ENCODE assay signal across 9 cellular contexts in genomic region chr17:17179371-17179827, GRCh38. TPM values are rescaled to one million over a fixed set of nuclear protein-coding genes. Genes with fewer than 3 reads are reported as not detected.
A peak's percentile ranks its signal among the peaks of the same experiment; 100 is the strongest.
DNase-seq lines count a peak whose midpoint lies in the region; ATAC-seq and TF ChIP-seq lines count a peak whose summit lies in the region.
"Had no signal": no experiment of that assay in that cellular context is flagged by ENCODE, and none has a peak within 500 bp of the region (broad histone marks: within the 10 kb centered on the region; RNA-seq: fewer than 3 reads in every experiment).

No MANE protein-coding gene starts in this region.

- H3K4me1 ChIP-seq in gastrocnemius medialis (peaks cover 0 to 2% of the 10 kb centered on the region in 2 donors), BE2C (no peaks in the 10 kb centered on the region)

- H3K9me3 ChIP-seq in gastrocnemius medialis (no peaks in the 10 kb centered on the region), BE2C (no peaks in the 10 kb centered on the region)

- no peak overlapping the region for H3K4me3 ChIP-seq in gastrocnemius medialis
- H3K4me3 ChIP-seq in BE2C (ENCODE audit: low read depth, low read length), result no peak overlapping the region

- H3K9me3 Mint-ChIP-seq in activated T-helper 1 cell treated with anti-CD3 and anti-CD28 coated beads, Interleukin-12 subunit alpha, Interleukin-12 subunit beta, Interleukin-2, Interleukin-4 antibody, amounts not matched to agents 30 ng/mL and 10 ng/mL and 1 ng/mL, durations not matched to agents 14 hours and 24 hours and 36 hours, result no peaks in the 10 kb centered on the region
- no peaks in the 10 kb centered on the region for H3K9me3 Mint-ChIP-seq in nephron progenitor cell

- H3K27me3 Mint-ChIP-seq in activated T-helper 1 cell treated with anti-CD3 and anti-CD28 coated beads, Interleukin-12 subunit alpha, Interleukin-12 subunit beta, Interleukin-2, Interleukin-4 antibody, amounts not matched to agents 30 ng/mL and 10 ng/mL and 1 ng/mL, durations not matched to agents 14 hours and 24 hours and 36 hours (ENCODE audit: insufficient read depth), result no peaks in the 10 kb centered on the region
- peaks cover 6% of the 10 kb centered on the region for H3K27me3 Mint-ChIP-seq in nephron progenitor cell (ENCODE audit: low read depth, poor library complexity)

- H3K27ac ChIP-seq in gastrocnemius medialis, result peak overlapping the region; percentile 62 to 76 (median 71)

- intact Hi-C loops in activated T-helper 1 cell treated with anti-CD3 and anti-CD28 coated beads, Interleukin-12 subunit alpha, Interleukin-12 subunit beta, Interleukin-2, Interleukin-4 antibody, amounts not matched to agents 30 ng/mL and 10 ng/mL and 1 ng/mL, durations not matched to agents 14 hours and 24 hours and 36 hours (cut with micrococcal nuclease), result loop anchor here (1.0 kb wide), 4 partner anchors 26 to 125 kb away; no protein-coding TSS in a partner anchor
- intact Hi-C loops in gastrocnemius medialis (cut with DNase I; ENCODE audit: low total_unique reads), result no loop called here

- H3K36me3 Mint-ChIP-seq in activated T-helper 1 cell treated with anti-CD3 and anti-CD28 coated beads, Interleukin-12 subunit alpha, Interleukin-12 subunit beta, Interleukin-2, Interleukin-4 antibody, amounts not matched to agents 30 ng/mL and 10 ng/mL and 1 ng/mL, durations not matched to agents 14 hours and 24 hours and 36 hours (ENCODE audit: low read depth), result peaks cover 55% of the 10 kb centered on the region
- H3K36me3 Mint-ChIP-seq in nephron progenitor cell (ENCODE audit: low read depth), result peaks cover 52% of the 10 kb centered on the region

- no peak for TF ChIP-seq CTCF in gastrocnemius medialis (IDR thresholded peaks at IDR 0.05 in 4 of 5, conservative IDR thresholded peaks at IDR 0.05 in 1 of 5)
- no peak for TF ChIP-seq CTCF in BE2C (IDR thresholded peaks at IDR 0.05; ENCODE audit: low read depth, low read length)
- TF ChIP-seq CTCF in nephron progenitor cell (IDR thresholded peaks at IDR 0.05), result no peak

- H3K36me3 ChIP-seq in gastrocnemius medialis (peaks cover 0 to 97% of the 10 kb centered on the region in 2 donors), BE2C (peaks cover 22% of the 10 kb centered on the region)

- H3K4me1 Mint-ChIP-seq in activated T-helper 1 cell treated with anti-CD3 and anti-CD28 coated beads, Interleukin-12 subunit alpha, Interleukin-12 subunit beta, Interleukin-2, Interleukin-4 antibody, amounts not matched to agents 30 ng/mL and 10 ng/mL and 1 ng/mL, durations not matched to agents 14 hours and 24 hours and 36 hours (ENCODE audit: low read depth), result peaks cover 76% of the 10 kb centered on the region
- H3K4me1 Mint-ChIP-seq in nephron progenitor cell, result no peaks in the 10 kb centered on the region

- in situ Hi-C loops in gastrocnemius medialis (cut with MboI; ENCODE audit: low sequenced_read_pairs in 4 of 4), result no loop called here

- peak; percentile 77 to 82 for ATAC-seq in activated CD4-positive, CD25-positive, alpha-beta regulatory T cell treated with anti-CD3 and anti-CD28 coated beads, Interleukin-2, amount 50 U/mL, for 24 hours
- ATAC-seq in HG02610 (IDR thresholded peaks at IDR 0.05; ENCODE audit: unreplicated experiment) (peak; percentile 58), gastrocnemius medialis (no peak)

- TF ChIP-seq POLR2A in gastrocnemius medialis (IDR thresholded peaks at IDR 0.05), result no peak

- H3K4me3 Mint-ChIP-seq in activated T-helper 1 cell treated with anti-CD3 and anti-CD28 coated beads, Interleukin-12 subunit alpha, Interleukin-12 subunit beta, Interleukin-2, Interleukin-4 antibody, amounts not matched to agents 30 ng/mL and 10 ng/mL and 1 ng/mL, durations not matched to agents 14 hours and 24 hours and 36 hours, result peak overlapping the region; percentile 84
- H3K4me3 Mint-ChIP-seq in nephron progenitor cell, result no peak overlapping the region

- no peak for DNase-seq in activated CD4-positive, CD25-positive, alpha-beta regulatory T cell treated with anti-CD3 and anti-CD28 coated beads, Interleukin-2, amount 50 U/mL, for 72 hours
- DNase-seq in activated T-helper 1 cell treated with anti-CD3 and anti-CD28 coated beads, Interleukin-12 subunit alpha, Interleukin-12 subunit beta, Interleukin-2, Interleukin-4 antibody, amounts not matched to agents 30 ng/mL and 10 ng/mL and 1 ng/mL, durations not matched to agents 14 hours and 24 hours and 36 hours (ENCODE audit: low spot score), result peak; percentile 39
- no peak for DNase-seq in gastrocnemius medialis
- no peak for DNase-seq in BE2C
- DNase-seq in nephron progenitor cell, result no peak
- no peak for DNase-seq in iPS-NIHi7 (ENCODE audit: extremely low spot score)
- DNase-seq: 8988T had no signal

- peak overlapping the region; percentile 97 for H3K27ac Mint-ChIP-seq in activated T-helper 1 cell treated with anti-CD3 and anti-CD28 coated beads, Interleukin-12 subunit alpha, Interleukin-12 subunit beta, Interleukin-2, Interleukin-4 antibody, amounts not matched to agents 30 ng/mL and 10 ng/mL and 1 ng/mL, durations not matched to agents 14 hours and 24 hours and 36 hours
- no peak overlapping the region for H3K27ac Mint-ChIP-seq in nephron progenitor cell

- H3K27me3 ChIP-seq in gastrocnemius medialis (no peaks in the 10 kb centered on the region), BE2C (no peaks in the 10 kb centered on the region)

RNA-seq across cellular contexts. Expression of gene PLD6, which starts 26.7 kb away (rescaled TPM):
- 18.5 and 20.5 TPM in 2 replicates for total RNA-seq in activated T-helper 1 cell treated with anti-CD3 and anti-CD28 coated beads, Interleukin-12 subunit alpha, Interleukin-12 subunit beta, Interleukin-2, Interleukin-4 antibody, amounts not matched to agents 30 ng/mL and 10 ng/mL and 1 ng/mL, durations not matched to agents 14 hours and 24 hours and 36 hours
- 1 to 10 TPM; 1.9 to 5.1 (median 2.7) TPM for total RNA-seq in gastrocnemius medialis
- polyA plus RNA-seq in BE2C (2012; ENCODE audit: insufficient read depth, insufficient read length, low read depth), result 22.4 TPM

RNA-seq across cellular contexts. Expression of gene FLCN, which starts 57.6 kb away (rescaled TPM):
- 35.5 and 36.4 TPM in 2 replicates for total RNA-seq in activated T-helper 1 cell treated with anti-CD3 and anti-CD28 coated beads, Interleukin-12 subunit alpha, Interleukin-12 subunit beta, Interleukin-2, Interleukin-4 antibody, amounts not matched to agents 30 ng/mL and 10 ng/mL and 1 ng/mL, durations not matched to agents 14 hours and 24 hours and 36 hours
- total RNA-seq in gastrocnemius medialis, result 10 to 100 TPM; 31.7 to 62.0 (median 39.2) TPM
- polyA plus RNA-seq in BE2C (2012; ENCODE audit: insufficient read depth, insufficient read length, low read depth), result 50.0 TPM

Comparison
In these comparisons a context has a peak if more than half of its experiments do, and no peak if none do; other contexts are left out.
1. ATAC-seq: peak in activated CD4-positive, CD25-positive, alpha-beta regulatory T cell treated with anti-CD3 and anti-CD28 coated beads, Interleukin-2, amount 50 U/mL, for 24 hours (2 of 2) and HG02610 (single experiment); none in gastrocnemius medialis (0 of 2).